Comparison of ENCODE assay signal across 1 cellular context in genomic region chr12:54232790-54233189, GRCh38.
TF ChIP-seq lines count a peak whose summit lies in the region.

No MANE protein-coding gene starts in this region.

TF ChIP-seq in SK-N-SH, 30 proteins besides CTCF, POLR2A, EP300 and RAD21 (continued from another document):
- TF ChIP-seq ZBTB33 (IDR thresholded peaks at IDR 0.05; ENCODE audit: borderline replicate concordance, low read depth) = no peak
- TF ChIP-seq TEAD4 (IDR thresholded peaks at IDR 0.05; ENCODE audit: borderline replicate concordance, insufficient read depth) = no peak
- TF ChIP-seq TAF1 (IDR thresholded peaks at IDR 0.05; ENCODE audit: borderline replicate concordance, low read depth, low read length) = no peak
- no peak for TF ChIP-seq MAX (IDR thresholded peaks at IDR 0.05; ENCODE audit: low read depth)
- no peak for TF ChIP-seq FOXJ3 (CRISPR knock-in tag; IDR thresholded peaks at IDR 0.05)
- TF ChIP-seq GABPA (IDR thresholded peaks at IDR 0.05; ENCODE audit: low read depth) = no peak
- no peak for TF ChIP-seq MEF2A (IDR thresholded peaks at IDR 0.05; ENCODE audit: borderline replicate concordance, low read depth)
